15 cellular contexts compared by ENCODE assay signal in genomic region chr18:31931163-31931885, GRCh38. TPM values are rescaled to one million over a fixed set of nuclear protein-coding genes. Genes with fewer than 3 reads are reported as not detected.
DNase-seq lines count a peak whose midpoint lies in the region; ATAC-seq, FAIRE-seq and TF ChIP-seq lines count a peak whose summit lies in the region.
"Had no signal": no experiment of that assay in that cellular context is flagged by ENCODE, and none has a peak within 500 bp of the region (broad histone marks: within the 10 kb centered on the region; RNA-seq: fewer than 3 reads in every experiment).

No MANE protein-coding gene starts in this region.

- H3K4me2 ChIP-seq in GM12878 (ENCODE audit: control insufficient read depth, insufficient read depth): no peak overlapping the region

- in situ Hi-C loops in GM12878 (cut with MboI): no loop called here
- in situ Hi-C loops in KBM-7 (cut with MboI; ENCODE audit: low pct_unique_long_range_greater_than_20kb, low sequenced_read_pairs): no loop called here

- TF ChIP-seq EP300 in GM12878 (IDR thresholded peaks at IDR 0.05; ENCODE audit: borderline replicate concordance in 1 of 2, control insufficient read depth in 1 of 2, low read depth in 2 of 2, low read length in 2 of 2): no peak

- FAIRE-seq in GM12878 (lab: Jason Lieb, UNC): no peak

- H3K9ac ChIP-seq in GM12878 (ENCODE audit: control insufficient read depth, insufficient read depth, low read length): no peak overlapping the region
- H3K9ac ChIP-seq: parathyroid adenoma had no signal

- intact Hi-C loops in A673 (cut with micrococcal nuclease; ENCODE audit: unreplicated experiment) (no loop called here), GM12878 (cut with micrococcal nuclease; ENCODE audit: unreplicated experiment) (no loop called here), mucosa of descending colon (cut with DNase I, micrococcal nuclease) (no loop called here)

- POLR2A ChIA-PET in A673 (lab: Charles Lee; ENCODE audit: low non-redundant PET) (interaction anchor here (0.6 kb wide), 1 partner anchor 12 kb away, joined by 3 read pairs; no protein-coding TSS in a partner anchor), HEK293 (lab: Yijun Ruan, JAX) (interaction anchor here (1.7 kb wide), 1 partner anchor 12 kb away, joined by 11 read pairs; the partner anchor contains the start of gene TRAPPC8), GM12878 (lab: Charles Lee) (no interaction called here)

- SMC1A ChIA-PET in GM12878 (lab: Charles Lee; ENCODE audit: uncharacterized antibody, unreplicated experiment): interaction anchor here (1.0 to 1.2 kb wide), 2 partner anchors 10 to 16 kb away, joined by 3 to 6 read pairs; no protein-coding TSS in a partner anchor

- TF ChIP-seq POLR2A in GM12878 (IDR thresholded peaks at IDR 0.05; ENCODE audit: low read depth, low read length): no peak

- no peak overlapping the region for H2AFZ ChIP-seq in GM12878 (ENCODE audit: control insufficient read depth, low read depth, low read length)
- H2AFZ ChIP-seq: parathyroid adenoma had no signal

- RAD21 ChIA-PET in GM12878 (lab: Charles Lee; ENCODE audit: unreplicated experiment): no interaction called here

- H4K20me1 ChIP-seq in GM12878 (ENCODE audit: control insufficient read depth, insufficient read depth): no peaks in the 10 kb centered on the region

- H3K27ac ChIP-seq in A673 (ENCODE audit: low read depth, low read length, poor library complexity, severe bottlenecking) (peak overlapping the region; percentile 52), HEK293 (ENCODE audit: extremely low read depth, low read depth, low read length) (no peak overlapping the region), GM12878 (ENCODE audit: control insufficient read depth, insufficient read depth) (no peak overlapping the region)
- H3K27ac ChIP-seq: parathyroid adenoma, RWPE1, thoracic aorta had no signal

- no peak for TF ChIP-seq RAD21 in GM12878 (IDR thresholded peaks at IDR 0.05; ENCODE audit: insufficient read depth, low read depth, low read length)

- no peak for ATAC-seq in GM12878
- ATAC-seq in mucosa of descending colon: no peak

- DNase-seq in A673 (ENCODE audit: low spot score): peak; percentile 91
- no peak for DNase-seq in GM12878 (ENCODE audit: low read depth, low spot score)
- peak; percentile 15 for DNase-seq in kidney tubule cell (ENCODE audit: low spot score)
- no peak for DNase-seq in KBM-7
- no peak for DNase-seq in activated naive CD4-positive, alpha-beta T cell treated with anti-CD3 and anti-CD28 coated beads, Interleukin-2, amount 50 U/mL, for 16 hours
- no peak for DNase-seq in RKO (ENCODE audit: low spot score)
- no peak for DNase-seq in mucosa of descending colon
- DNase-seq: activated naive CD4-positive, alpha-beta T cell treated with Interleukin-2 at 50 U/mL for 16 hours; NCI-H146; NCI-H510A treated with DMSO at 0.1 percent for 48 hours had no signal

- H3K27me3 ChIP-seq in A673 (replicated peaks; ENCODE audit: insufficient read depth, low read depth, low read length, poor library complexity) (no peaks in the 10 kb centered on the region), GM12878 (replicated peaks in 1 of 2; ENCODE audit: control insufficient read depth in 2 of 2, insufficient read depth in 2 of 2, low read length in 1 of 2) (no peaks in the 10 kb centered on the region)

- H3K4me3 ChIP-seq in A673 (ENCODE audit: low read depth, low read length, poor library complexity, severe bottlenecking) (no peak overlapping the region), HEK293 (ENCODE audit: low read depth, low read length) (no peak overlapping the region), GM12878 (no peak overlapping the region), mucosa of descending colon (no peak overlapping the region)
- H3K4me3 ChIP-seq: lung, thoracic aorta had no signal

- TF ChIP-seq CTCF in A673 (conservative IDR thresholded peaks at IDR 0.05; ENCODE audit: low read depth, low read length) (no peak), HEK293 (tag by site-specific recombination; IDR thresholded peaks at IDR 0.05) (no peak), GM12878 (IDR thresholded peaks at IDR 0.05 in 2 of 3, conservative IDR thresholded peaks at IDR 0.05 in 1 of 3; ENCODE audit: control insufficient read depth in 2 of 3, extremely low read depth in 1 of 3, insufficient read depth in 1 of 3, low read depth in 3 of 3, low read length in 3 of 3) (no peak), mucosa of descending colon (IDR thresholded peaks at IDR 0.05) (no peak)

- peaks cover 2% of the 10 kb centered on the region; the same call in 1 of the 2 replicates for H3K79me2 ChIP-seq in GM12878 (ENCODE audit: control insufficient read depth, insufficient read depth, low read length)

- BruUV-seq in A673 (replicated peaks; lab: Mats Ljungman, UMichigan) (no TSS peak), GM12878 (replicated peaks; lab: Mats Ljungman, UMichigan) (TSS peak; percentile 13)

- WGBS in GM12878 (ENCODE audit: insufficient coverage, insufficient replicate concordance, low lambda C conversion rate, missing lambda C conversion rate): 88% methylated on average over 6 of the region's 6 CpGs

- CTCF ChIA-PET in A673 (lab: Charles Lee) (no interaction called here), HEK293 (lab: Yijun Ruan, JAX) (interaction anchor here (2.3 kb wide), 1 partner anchor 11 kb away, joined by 9 read pairs; the partner anchor contains the start of gene TRAPPC8), GM12878 (lab: Yijun Ruan, JAX) (interaction anchor here (1.1 kb wide), 1 partner anchor 46 kb away, joined by 3 read pairs; no protein-coding TSS in a partner anchor)

- H3K36me3 ChIP-seq in A673 (ENCODE audit: insufficient read depth, low read length, poor library complexity, severe bottlenecking) (peaks cover 9% of the 10 kb centered on the region), HEK293 (ENCODE audit: control insufficient read depth in 2 of 2, insufficient read depth in 1 of 2, low read length in 2 of 2) (peaks cover 24 to 33% of the 10 kb centered on the region in 2 experiments; a peak in 2 of 3 replicates), GM12878 (ENCODE audit: control insufficient read depth in 2 of 2, insufficient read depth in 2 of 2, low read length in 1 of 2) (peaks cover 0 to 9% of the 10 kb centered on the region in 2 experiments; a peak in 3 of 4 replicates), mucosa of descending colon (ENCODE audit: low read depth) (no peaks in the 10 kb centered on the region)

- H3K9me3 ChIP-seq in A673 (ENCODE audit: low read depth, low read length, poor library complexity, severe bottlenecking) (no peaks in the 10 kb centered on the region), HEK293 (ENCODE audit: control insufficient read depth, insufficient read depth, low read depth, low read length) (no peaks in the 10 kb centered on the region), GM12878 (replicated peaks; ENCODE audit: control insufficient read depth, insufficient read depth, low read length) (no peaks in the 10 kb centered on the region), mucosa of descending colon (no peaks in the 10 kb centered on the region)
- H3K9me3 ChIP-seq: thoracic aorta had no signal

- H3K4me1 ChIP-seq in A673 (ENCODE audit: insufficient read depth, low read length, poor library complexity, severe bottlenecking) (peaks cover 22% of the 10 kb centered on the region), HEK293 (ENCODE audit: control insufficient read depth, insufficient read depth, low read length) (peaks cover 12% of the 10 kb centered on the region), GM12878 (ENCODE audit: control insufficient read depth, insufficient read depth, low read length) (no peaks in the 10 kb centered on the region), mucosa of descending colon (ENCODE audit: low read depth) (no peaks in the 10 kb centered on the region)
- H3K4me1 ChIP-seq: parathyroid adenoma had no signal

TF ChIP-seq in HEK293, 187 proteins besides CTCF, POLR2A, EP300 and RAD21 (continues in another document):
- TF ChIP-seq ZNF416 (tag by site-specific recombination; IDR thresholded peaks at IDR 0.05) (no peak), ZNF239 (tag by site-specific recombination; IDR thresholded peaks at IDR 0.05) (no peak), GLI4 (tag by site-specific recombination; IDR thresholded peaks at IDR 0.05) (no peak)

TF ChIP-seq in GM12878, 131 proteins besides CTCF, POLR2A, EP300 and RAD21 (continues in another document):
- TF ChIP-seq TCF12 (IDR thresholded peaks at IDR 0.05; ENCODE audit: low read depth, low read length): no peak
- no peak for TF ChIP-seq EED (IDR thresholded peaks at IDR 0.05; ENCODE audit: low read depth)
- no peak for TF ChIP-seq SMC3 (IDR thresholded peaks at IDR 0.05; ENCODE audit: borderline replicate concordance, low read length)
- TF ChIP-seq KDM1A (IDR thresholded peaks at IDR 0.05; ENCODE audit: borderline replicate concordance): no peak
- TF ChIP-seq KAT2A (conservative IDR thresholded peaks at IDR 0.05; ENCODE audit: control insufficient read depth, low read depth, low read length): no peak

RNA-seq across cellular contexts. Expression of gene TRAPPC8, which starts 11.6 kb away (rescaled TPM):
- 34.1 and 37.9 TPM in 2 replicates for total RNA-seq in A673 (2021)
- total RNA-seq in GM12878 (2013; cell fraction: nucleolus; rRNA removed): 86.8 and 98.4 TPM in 2 replicates
- total RNA-seq in GM12878 (2014; rRNA removed): 31.5 and 45.0 TPM in 2 replicates
- total RNA-seq in GM12878 (2014; rRNA removed; fragmentation: Illumina TruSeq; extraction: Trizol): 40.1 and 40.8 TPM in 2 replicates
- total RNA-seq in GM12878 (2021): 30.8 and 35.3 TPM in 2 replicates
- polyA plus RNA-seq in GM12878 (2011; ENCODE audit: low read depth): 12.8 TPM
- polyA plus RNA-seq in GM12878 (2011; rRNA removed): 75.4 and 93.1 TPM in 2 replicates
- 39.9 and 48.4 TPM in 2 replicates for polyA plus RNA-seq in GM12878 (2011; cell fraction: cytosol; rRNA removed)
- 52.2 and 62.8 TPM in 2 replicates for polyA plus RNA-seq in GM12878 (2011; cell fraction: nucleus; rRNA removed)
- polyA plus RNA-seq in GM12878 (2012): 8.6 and 14.6 TPM in 2 replicates
- 20.0 and 24.9 TPM in 2 replicates for polyA plus RNA-seq in GM12878 (2014; fragmentation: Illumina TruSeq; extraction: Trizol)
- polyA plus RNA-seq in GM12878 (2014; fragmentation: Nextera tagmentation; extraction: Ambion mirVana): 10 to 100 TPM; 13.0 to 17.2 TPM
- polyA plus RNA-seq in GM12878 (2014; rRNA removed): 20.7 and 29.6 TPM in 2 replicates
- polyA plus RNA-seq in GM12878 (2016; fragmentation: Nextera tagmentation; extraction: Ambion mirVana): 10 to 100 TPM; 15.4 to 17.4 TPM
- polyA minus RNA-seq in GM12878 (2011; rRNA and poly(A)+ RNA removed): 63.3 and 141 TPM in 2 replicates
- 14.8 and 19.5 TPM in 2 replicates for polyA minus RNA-seq in GM12878 (2011; cell fraction: cytosol; rRNA and poly(A)+ RNA removed)
- 26.7 and 46.2 TPM in 2 replicates for polyA minus RNA-seq in GM12878 (2011; cell fraction: nucleus; rRNA and poly(A)+ RNA removed)
- 10 to 100 TPM; 42.6 to 51.4 (median 51.2) TPM for total RNA-seq in mucosa of descending colon

Comparison
In these comparisons a context has a peak if more than half of its experiments do, and no peak if none do; other contexts are left out.
1. DNase-seq: peak in A673 (single experiment) and kidney tubule cell (single experiment); none in GM12878 (single experiment), KBM-7 (single experiment), activated naive CD4-positive, alpha-beta T cell treated with anti-CD3 and anti-CD28 coated beads, Interleukin-2, amount 50 U/mL, for 16 hours (single experiment), RKO (single experiment) and mucosa of descending colon (0 of 3).